20 cellular contexts compared by ENCODE assay signal in genomic region chr21:46210378-46211136, GRCh38. TPM values are rescaled to one million over a fixed set of nuclear protein-coding genes. Genes with fewer than 3 reads are reported as not detected.
DNase-seq lines count a peak whose midpoint lies in the region; ATAC-seq, FAIRE-seq and TF ChIP-seq lines count a peak whose summit lies in the region.
"Had no signal": no experiment of that assay in that cellular context is flagged by ENCODE, and none has a peak within 500 bp of the region (broad histone marks: within the 10 kb centered on the region; RNA-seq: fewer than 3 reads in every experiment).

No MANE protein-coding gene starts in this region.

- no peaks in the 10 kb centered on the region for H4K20me1 ChIP-seq in PC-3 (ENCODE audit: low read length)

- 89 to 92% methylated on average over 12 to 16 of the region's 16 CpGs for WGBS in endodermal cell (ENCODE audit: insufficient coverage in 1 of 2, insufficient read length in 1 of 2), 2 experiments

- CTCF ChIA-PET in PC-3 (lab: Charles Lee) = no interaction called here

- FAIRE-seq in GM12892 (lab: Jason Lieb, UNC) (no peak), GM12891 (lab: Jason Lieb, UNC) (no peak)
- FAIRE-seq: colon, frontal cortex, pancreas had no signal

- TF ChIP-seq POLR2A in GM12892 (IDR thresholded peaks at IDR 0.05; ENCODE audit: low read depth, low read length) (no peak), GM12891 (IDR thresholded peaks at IDR 0.05; ENCODE audit: low read depth, low read length) (no peak)

- peak; percentile 49; the same call in 1 of the 2 replicates for TF ChIP-seq CTCF in PC-3 (conservative IDR thresholded peaks at IDR 0.05; ENCODE audit: low read depth, low read length)
- TF ChIP-seq CTCF in endodermal cell (conservative IDR thresholded peaks at IDR 0.05) = peak; percentile 53
- TF ChIP-seq CTCF in foreskin keratinocyte (conservative IDR thresholded peaks at IDR 0.05) = no peak

- no peaks in the 10 kb centered on the region for H3K27me3 ChIP-seq in PC-3 (ENCODE audit: low read length)
- no peaks in the 10 kb centered on the region for H3K27me3 ChIP-seq in endodermal cell (ENCODE audit: control insufficient read depth, insufficient read depth, low read length, poor library complexity, severe bottlenecking)
- H3K27me3 ChIP-seq in foreskin keratinocyte = no peaks in the 10 kb centered on the region
- H3K27me3 ChIP-seq: ascending aorta, pancreas, testis had no signal

- H3K36me3 ChIP-seq in PC-3 (ENCODE audit: low read depth, low read length) = no peaks in the 10 kb centered on the region; the same call in 1 of the 2 replicates
- H3K36me3 ChIP-seq in endodermal cell (ENCODE audit: control insufficient read depth, insufficient read depth, low read length) = peaks cover 20% of the 10 kb centered on the region

- no peak overlapping the region for H3K4me2 ChIP-seq in PC-3 (ENCODE audit: low read length)

- intact Hi-C loops in PC-3 (cut with micrococcal nuclease) = no loop called here
- intact Hi-C loops in posterior vena cava (cut with DNase I) = loop anchor here in 1 of 2 donors (10.0 kb wide), 1 partner anchor 56 kb away; the partner anchor contains the start of gene FTCD

- H2AFZ ChIP-seq in PC-3 (ENCODE audit: low read length) = no peak overlapping the region

- POLR2A ChIA-PET in PC-3 (lab: Charles Lee; ENCODE audit: unreplicated experiment) = no interaction called here

- no peaks in the 10 kb centered on the region for H3K27me3 Mint-ChIP-seq in endodermal cell (ENCODE audit: insufficient read depth)

- H3K9me3 ChIP-seq in PC-3 (ENCODE audit: low read length) (no peaks in the 10 kb centered on the region), endodermal cell (ENCODE audit: control insufficient read depth, low read length) (no peaks in the 10 kb centered on the region)
- H3K9me3 ChIP-seq: ascending aorta, pancreas, testis had no signal

- H3K27ac ChIP-seq in PC-3 (ENCODE audit: low read length) (no peak overlapping the region), endodermal cell (ENCODE audit: low read depth, low read length) (no peak overlapping the region), foreskin keratinocyte (no peak overlapping the region)
- H3K27ac ChIP-seq: ascending aorta, pancreas, testis had no signal

- peak; percentile 31; the same call in 1 of the 2 replicates for ATAC-seq in PC-3
- no peak for ATAC-seq in foreskin keratinocyte
- ATAC-seq: pancreas had no signal

- peaks cover 29% of the 10 kb centered on the region for H3K36me3 Mint-ChIP-seq in endodermal cell (ENCODE audit: low read depth)

- peak; percentile 1 for DNase-seq in GM12892 (ENCODE audit: insufficient read length)
- no peak for DNase-seq in PC-3
- no peak for DNase-seq in endodermal cell
- peak; percentile 48 for DNase-seq in posterior vena cava (ENCODE audit: low spot score)
- no peak for DNase-seq in foreskin keratinocyte
- DNase-seq in GM12891 (ENCODE audit: insufficient read length, low spot score) = no peak
- no peak for DNase-seq in NCI-H774 (lab: John Stamatoyannopoulos, UW)
- DNase-seq in SKM-1 (lab: John Stamatoyannopoulos, UW; ENCODE audit: unreplicated experiment) = no peak
- DNase-seq: activated CD4-positive, alpha-beta T cell treated with anti-CD3 and anti-CD28 coated beads for 4 hours; NCI-H146; SIG-M5; stimulated activated CD4-positive, alpha-beta T cell treated with anti-CD3 and anti-CD28 coated beads, Interleukin-4, amount 100 ng/mL, for 24 hours; T-helper 2 cell; testis had no signal

- no peak overlapping the region for H3K4me3 Mint-ChIP-seq in endodermal cell

- H3K9ac ChIP-seq in PC-3 (ENCODE audit: low read length) = no peak overlapping the region
- H3K9ac ChIP-seq in endodermal cell (ENCODE audit: extremely low read depth, low read length, poor library complexity, severe bottlenecking) = no peak overlapping the region

- H3K79me2 ChIP-seq in PC-3 (ENCODE audit: low read length) = no peaks in the 10 kb centered on the region

- H3K4me1 Mint-ChIP-seq in endodermal cell = no peaks in the 10 kb centered on the region

- no peaks in the 10 kb centered on the region for H3F3A ChIP-seq in PC-3 (ENCODE audit: low read length, unreplicated experiment)

- H3K27ac Mint-ChIP-seq in endodermal cell = no peak overlapping the region

- H3K9me3 Mint-ChIP-seq in endodermal cell = no peaks in the 10 kb centered on the region

- H3K4me3 ChIP-seq in PC-3 (ENCODE audit: low read length) (no peak overlapping the region), endodermal cell (ENCODE audit: low read length) (no peak overlapping the region)
- H3K4me3 ChIP-seq: ascending aorta, pancreas, skin epidermis, testis had no signal

- no peaks in the 10 kb centered on the region for H3K4me1 ChIP-seq in PC-3 (ENCODE audit: insufficient read depth, low read length)
- H3K4me1 ChIP-seq in endodermal cell (ENCODE audit: control insufficient read depth, insufficient read depth, low read length) = no peaks in the 10 kb centered on the region
- H3K4me1 ChIP-seq in foreskin keratinocyte = no peaks in the 10 kb centered on the region
- H3K4me1 ChIP-seq: ascending aorta, pancreas, testis had no signal

- BruUV-seq in PC-3 (replicated peaks; lab: Mats Ljungman, UMichigan) = no TSS peak

- H3K9me2 ChIP-seq in PC-3 (replicated peaks; ENCODE audit: low read length) = no peaks in the 10 kb centered on the region

TF ChIP-seq in GM12891, 5 proteins besides CTCF, POLR2A, EP300 and RAD21:
- no peak for TF ChIP-seq POU2F2 (IDR thresholded peaks at IDR 0.05; ENCODE audit: low read depth, low read length)
- TF ChIP-seq TAF1 (IDR thresholded peaks at IDR 0.05; ENCODE audit: low read depth, low read length) = no peak
- no peak for TF ChIP-seq SPI1 (IDR thresholded peaks at IDR 0.05; ENCODE audit: low read depth, low read length)
- TF ChIP-seq PAX5 (IDR thresholded peaks at IDR 0.05; ENCODE audit: insufficient read depth, low read length, severe bottlenecking) = no peak
- TF ChIP-seq POLR2AphosphoS5 (IDR thresholded peaks at IDR 0.05; ENCODE audit: low read depth, low read length) = no peak

RNA-seq across cellular contexts. Expression of gene LSS, which starts 18.0 kb away (rescaled TPM):
- 33.0 TPM for polyA plus RNA-seq in GM12892 (2012; ENCODE audit: missing spikeins)
- total RNA-seq in PC-3 (2014; rRNA removed) (45.7 and 53.9 TPM in 2 replicates), endodermal cell (10 to 100 TPM; 56.7 to 85.2 TPM), posterior vena cava (10 to 100 TPM; 42.5 to 65.0 TPM), foreskin keratinocyte (152 and 172 TPM in 2 replicates)
- polyA plus RNA-seq in endodermal cell (2013, experiment 1 of 2) = 101 TPM
- polyA plus RNA-seq in endodermal cell (2013, experiment 2 of 2) = 100 TPM
- 118 and 129 TPM in 2 replicates for polyA plus RNA-seq in foreskin keratinocyte
- polyA plus RNA-seq in GM12891 (2012; ENCODE audit: low read depth, missing spikeins) = 36.0 TPM

RNA-seq across cellular contexts. Expression of gene SPATC1L, which starts 26.3 kb away (rescaled TPM):
- polyA plus RNA-seq in GM12892 (2012; ENCODE audit: missing spikeins) = 3.8 TPM
- total RNA-seq in PC-3 (2014; rRNA removed) (41.7 and 49.5 TPM in 2 replicates), endodermal cell (10 to 100 TPM; 29.5 to 31.9 TPM), posterior vena cava (10 to 100 TPM in 1 of 2 donors, 1 to 10 TPM in 1; 8.4 to 10.9 TPM), foreskin keratinocyte (7.8 and 8.9 TPM in 2 replicates)
- 32.1 TPM for polyA plus RNA-seq in endodermal cell (2013, experiment 1 of 2)
- 33.4 TPM for polyA plus RNA-seq in endodermal cell (2013, experiment 2 of 2)
- 10.4 and 12.6 TPM in 2 replicates for polyA plus RNA-seq in foreskin keratinocyte
- 6.9 TPM for polyA plus RNA-seq in GM12891 (2012; ENCODE audit: low read depth, missing spikeins)

RNA-seq across cellular contexts. Expression of gene FTCD, which starts 55.2 kb away (rescaled TPM):
- polyA plus RNA-seq in GM12892 (2012; ENCODE audit: missing spikeins) = 1.3 TPM
- 0.40 and 0.58 TPM in 2 replicates for total RNA-seq in PC-3 (2014; rRNA removed)
- 1 to 10 TPM; 3.5 to 4.6 TPM for total RNA-seq in endodermal cell
- 3.0 TPM for polyA plus RNA-seq in endodermal cell (2013, experiment 1 of 2)
- polyA plus RNA-seq in endodermal cell (2013, experiment 2 of 2) = 1.0 TPM
- total RNA-seq in posterior vena cava = 1 to 10 TPM in 1 of 2 donors, under 1 TPM in 1; 0.29 to 1.2 TPM
- total RNA-seq in foreskin keratinocyte = not detected in 2 replicates
- not detected in 2 replicates for polyA plus RNA-seq in foreskin keratinocyte
- polyA plus RNA-seq in GM12891 (2012; ENCODE audit: low read depth, missing spikeins) = 0.45 TPM
- total RNA-seq: M059J had no signal

Comparison
In these comparisons a context has a peak if more than half of its experiments do, and no peak if none do; other contexts are left out.
1. DNase-seq: peak in GM12892 (single experiment) and posterior vena cava (single experiment); none in PC-3 (single experiment), endodermal cell (single experiment), foreskin keratinocyte (0 of 2), GM12891 (single experiment), NCI-H774 (single experiment) and SKM-1 (single experiment).